In the genomic region with DNA sequence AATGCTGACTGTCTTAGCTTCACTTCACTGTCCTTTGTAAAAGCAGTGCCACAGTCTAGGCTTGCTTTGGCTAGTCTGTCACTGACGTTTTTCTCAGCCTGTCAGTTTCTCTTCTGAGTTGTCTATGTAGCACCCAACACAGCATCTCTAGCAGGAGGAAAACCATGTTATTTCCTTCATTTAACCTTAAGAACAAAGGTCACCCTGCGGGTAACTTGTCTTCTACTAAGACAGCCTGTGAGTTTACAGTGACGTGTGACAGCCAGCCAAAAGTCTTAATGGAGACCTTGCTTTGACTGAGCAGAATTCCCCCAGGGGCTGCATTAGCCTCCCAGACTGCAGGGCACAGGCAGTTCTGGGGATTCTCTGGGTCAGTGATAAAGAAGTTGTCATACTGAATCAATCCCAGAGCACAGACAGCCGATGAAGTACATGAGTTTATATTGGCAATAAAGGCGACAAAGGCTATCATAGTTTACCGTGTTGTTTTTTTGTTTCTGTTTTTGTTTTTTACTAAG, we compare ENCODE assay signal across 1 cellular context.
TF ChIP-seq lines count a peak whose summit lies in the region.

No MANE protein-coding gene starts in this region.

TF ChIP-seq in neural cell, 6 proteins besides CTCF, POLR2A, EP300 and RAD21 (continued from another document):
- no peak for TF ChIP-seq SMC3 (conservative IDR thresholded peaks at IDR 0.05; ENCODE audit: poor library complexity)
